34 cellular contexts compared by ENCODE assay signal in genomic region chr7:132806834-132807233, GRCh38.
"Had no signal": no experiment of that assay in that cellular context is flagged by ENCODE, and none has a peak within 500 bp of the region (broad histone marks: within the 10 kb centered on the region; RNA-seq: fewer than 3 reads in every experiment).

No MANE protein-coding gene starts in this region.

- H3K9me3 ChIP-seq: MG63 had no signal

- H3K27me3 ChIP-seq: brain microvascular endothelial cell, MG63 had no signal

- H3K4me3 Mint-ChIP-seq: activated CD4-positive, alpha-beta memory T cell treated with anti-CD3 and anti-CD28 coated beads for 36 hours; activated naive CD4-positive, alpha-beta T cell treated with anti-CD3 and anti-CD28 coated beads, Interleukin-2, amount 10 ng/mL, durations not matched to agents 7 days and 5 days; activated naive CD8-positive, alpha-beta T cell; activated naive CD8-positive, alpha-beta T cell treated with anti-CD3 and anti-CD28 coated beads, Interleukin-2, amount 50 U/mL, for 24 hours; activated T-cell treated with anti-CD3 and anti-CD28 coated beads, Interleukin-2, amount 50 U/mL, for 4 hours; activated T-helper 1 cell treated with anti-CD3 and anti-CD28 coated beads, Interleukin-12 subunit alpha, Interleukin-12 subunit beta, Interleukin-2, Interleukin-4 antibody, amounts not matched to agents 30 ng/mL and 10 ng/mL and 1 ng/mL, durations not matched to agents 14 hours and 24 hours and 36 hours; WTC11 had no signal

- H3K27me3 Mint-ChIP-seq: activated CD4-positive, alpha-beta memory T cell treated with anti-CD3 and anti-CD28 coated beads for 36 hours; activated naive CD4-positive, alpha-beta T cell treated with anti-CD3 and anti-CD28 coated beads, Interleukin-2, amount 10 ng/mL, durations not matched to agents 7 days and 5 days; activated naive CD8-positive, alpha-beta T cell; activated naive CD8-positive, alpha-beta T cell treated with anti-CD3 and anti-CD28 coated beads, Interleukin-2, amount 50 U/mL, for 24 hours had no signal

- H3K36me3 Mint-ChIP-seq: WTC11 had no signal

- H3K36me3 ChIP-seq: brain microvascular endothelial cell, MG63 had no signal

- DNase-seq: activated CD4-positive, alpha-beta memory T cell treated with anti-CD3 and anti-CD28 coated beads for 36 hours; activated CD4-positive, alpha-beta T cell treated with anti-CD3 and anti-CD28 coated beads for 4 hours; activated CD4-positive, alpha-beta T cell treated with anti-CD3 and anti-CD28 coated beads, Interleukin-2, amount 50 U/mL, for 1 hour; activated CD8-positive, alpha-beta memory T cell treated with anti-CD3 and anti-CD28 coated beads, Interleukin-2, amount 50 U/mL, for 4 hours; activated gamma-delta T cell treated with Interleukin-2 at 50 U/mL for 16 hours; activated naive CD4-positive, alpha-beta T cell treated with anti-CD3 and anti-CD28 coated beads, Interleukin-2, amount 10 ng/mL, durations not matched to agents 7 days and 5 days; activated naive CD8-positive, alpha-beta T cell treated with anti-CD3 and anti-CD28 coated beads, Interleukin-2, amount 50 U/mL, for 24 hours; activated T-cell treated with anti-CD3 and anti-CD28 coated beads for 4 hours; activated T-cell treated with anti-CD3 and anti-CD28 coated beads, Interleukin-2, amount 50 U/mL, for 4 hours; amniotic stem cell; aorta; brain microvascular endothelial cell; central memory CD4-positive, alpha-beta T cell; KG1; MG63; NCI-H1092; NCI-H1436 treated with DMSO at 0.1 percent for 48 hours; NCI-H1694 treated with DMSO at 0.1 percent for 48 hours; NCI-H2029; NCI-H345; NCI-H524 treated with DMSO at 0.1 percent for 48 hours; PC-9; SIG-M5; SW 1271; T-helper 1 cell; T-helper 2 cell; T-helper 9 cell had no signal

- H2AFZ ChIP-seq: PC-9 had no signal

- ATAC-seq: activated CD4-positive, CD25-positive, alpha-beta regulatory T cell treated with anti-CD3 and anti-CD28 coated beads, Interleukin-2, amount 50 U/mL, for 24 hours; activated naive CD8-positive, alpha-beta T cell treated with anti-CD3 and anti-CD28 coated beads, Interleukin-2, amount 50 U/mL, for 24 hours; activated T-cell treated with anti-CD3 and anti-CD28 coated beads, Interleukin-2, amount 50 U/mL, for 4 hours; Right ventricle myocardium inferior; SK-N-SH treated with all-trans-retinoic acid at 6 μM for 48 hours; WTC11 had no signal

- H3K4me1 Mint-ChIP-seq: activated naive CD4-positive, alpha-beta T cell treated with anti-CD3 and anti-CD28 coated beads, Interleukin-2, amount 10 ng/mL, durations not matched to agents 7 days and 5 days; activated naive CD8-positive, alpha-beta T cell treated with anti-CD3 and anti-CD28 coated beads, Interleukin-2, amount 50 U/mL, for 24 hours had no signal

- H3K9me3 Mint-ChIP-seq: activated CD4-positive, alpha-beta memory T cell treated with anti-CD3 and anti-CD28 coated beads for 36 hours; activated naive CD4-positive, alpha-beta T cell treated with anti-CD3 and anti-CD28 coated beads, Interleukin-2, amount 10 ng/mL, durations not matched to agents 7 days and 5 days; activated naive CD8-positive, alpha-beta T cell treated with anti-CD3 and anti-CD28 coated beads, Interleukin-2, amount 50 U/mL, for 24 hours; activated T-cell treated with anti-CD3 and anti-CD28 coated beads, Interleukin-2, amount 50 U/mL, for 4 hours; activated T-helper 1 cell treated with anti-CD3 and anti-CD28 coated beads, Interleukin-12 subunit alpha, Interleukin-12 subunit beta, Interleukin-2, Interleukin-4 antibody, amounts not matched to agents 30 ng/mL and 10 ng/mL and 1 ng/mL, durations not matched to agents 14 hours and 24 hours and 36 hours had no signal

- H3K4me3 ChIP-seq: MG63, PC-9 had no signal

- H3K27ac Mint-ChIP-seq: activated CD4-positive, alpha-beta memory T cell treated with anti-CD3 and anti-CD28 coated beads for 36 hours; activated naive CD4-positive, alpha-beta T cell treated with anti-CD3 and anti-CD28 coated beads, Interleukin-2, amount 10 ng/mL, durations not matched to agents 7 days and 5 days; activated naive CD8-positive, alpha-beta T cell; activated naive CD8-positive, alpha-beta T cell treated with anti-CD3 and anti-CD28 coated beads, Interleukin-2, amount 50 U/mL, for 24 hours; activated T-helper 1 cell treated with anti-CD3 and anti-CD28 coated beads, Interleukin-12 subunit alpha, Interleukin-12 subunit beta, Interleukin-2, Interleukin-4 antibody, amounts not matched to agents 30 ng/mL and 10 ng/mL and 1 ng/mL, durations not matched to agents 14 hours and 24 hours and 36 hours; WTC11 had no signal

- H3K4me2 ChIP-seq: PC-9 had no signal

- H3K27ac ChIP-seq: brain microvascular endothelial cell, PC-9, RWPE1 had no signal
